Comparison of ENCODE assay signal across 21 cellular contexts in genomic region chr7:94053532-94053931, GRCh38.
"Had no signal": no experiment of that assay in that cellular context is flagged by ENCODE, and none has a peak within 500 bp of the region (broad histone marks: within the 10 kb centered on the region; RNA-seq: fewer than 3 reads in every experiment).

No MANE protein-coding gene starts in this region.

- H3K27me3 ChIP-seq: left lung, right atrium auricular region, tibial artery had no signal

- DNase-seq: activated CD8-positive, alpha-beta memory T cell treated with anti-CD3 and anti-CD28 coated beads, Interleukin-2, amount 50 U/mL, for 4 hours; activated T-cell treated with anti-CD3 and anti-CD28 coated beads, Interleukin-2, amount 50 U/mL, for 24 hours; aorta; central memory CD4-positive, alpha-beta T cell; dermis blood vessel endothelial cell; effector CD8-positive, alpha-beta T cell; erythroblast; immature natural killer cell; left lung; natural killer cell; stimulated activated CD4-positive, alpha-beta T cell treated with anti-CD3 and anti-CD28 coated beads, Interleukin-12 subunit alpha, Interleukin-12 subunit beta, amount 100 ng/mL, for 4 hours; stimulated activated CD4-positive, alpha-beta T cell treated with anti-CD3 and anti-CD28 coated beads, Interleukin-4, amount 100 ng/mL, for 4 hours; stimulated activated naive CD8-positive, alpha-beta T cell treated with anti-CD3 and anti-CD28 coated beads, Interleukin-15, amount 100 ng/mL, for 72 hours; tibial artery; WERI-Rb-1 had no signal

- H3K9me3 ChIP-seq: left lung, right atrium auricular region had no signal

- H3K4me1 ChIP-seq: left lung, right atrium auricular region, tibial artery had no signal

- H3K27me3 Mint-ChIP-seq: progenitor cell of endocrine pancreas had no signal

- H3K36me3 Mint-ChIP-seq: activated naive CD4-positive, alpha-beta T cell treated with anti-CD3 and anti-CD28 coated beads, Interleukin-2, amount 50 U/mL, for 72 hours; immature natural killer cell; mesothelial cell of epicardium; natural killer cell had no signal

- H3K36me3 ChIP-seq: left lung, right atrium auricular region, tibial artery, WERI-Rb-1 had no signal

- H3K9me3 Mint-ChIP-seq: activated T-cell treated with anti-CD3 and anti-CD28 coated beads, Interleukin-2, amount 50 U/mL, for 24 hours; activated T-helper 17 cell treated with anti-CD3 and anti-CD28 coated beads, Interleukin-2, amount 50 U/mL, for 72 hours had no signal

- H3K27ac Mint-ChIP-seq: activated naive CD4-positive, alpha-beta T cell treated with anti-CD3 and anti-CD28 coated beads, Interleukin-2, amount 50 U/mL, for 72 hours; activated T-cell treated with anti-CD3 and anti-CD28 coated beads, Interleukin-2, amount 50 U/mL, for 24 hours; activated T-helper 17 cell treated with anti-CD3 and anti-CD28 coated beads, Interleukin-2, amount 50 U/mL, for 72 hours; immature natural killer cell; mesothelial cell of epicardium; natural killer cell; progenitor cell of endocrine pancreas; stimulated activated naive CD8-positive, alpha-beta T cell treated with anti-CD3 and anti-CD28 coated beads, Interleukin-15, amount 100 ng/mL, for 72 hours had no signal

- H3K4me3 ChIP-seq: left lung, right atrium auricular region, tibial artery had no signal

- H3K27ac ChIP-seq: left lung, right atrium auricular region, tibial artery, WERI-Rb-1 had no signal

- H3K4me3 Mint-ChIP-seq: activated T-cell treated with anti-CD3 and anti-CD28 coated beads, Interleukin-2, amount 50 U/mL, for 24 hours; activated T-helper 17 cell treated with anti-CD3 and anti-CD28 coated beads, Interleukin-2, amount 50 U/mL, for 72 hours; immature natural killer cell; mesothelial cell of epicardium; natural killer cell; stimulated activated naive CD8-positive, alpha-beta T cell treated with anti-CD3 and anti-CD28 coated beads, Interleukin-15, amount 100 ng/mL, for 72 hours had no signal

- FAIRE-seq: TTC549 had no signal

- H3K4me1 Mint-ChIP-seq: activated T-helper 17 cell treated with anti-CD3 and anti-CD28 coated beads, Interleukin-2, amount 50 U/mL, for 72 hours; natural killer cell; stimulated activated naive CD8-positive, alpha-beta T cell treated with anti-CD3 and anti-CD28 coated beads, Interleukin-15, amount 100 ng/mL, for 72 hours had no signal

- ATAC-seq: activated naive CD4-positive, alpha-beta T cell treated with anti-CD3 and anti-CD28 coated beads, Interleukin-2, amount 50 U/mL, for 72 hours; activated T-helper 17 cell treated with anti-CD3 and anti-CD28 coated beads, Interleukin-2, amount 50 U/mL, for 72 hours; left lung; natural killer cell; stimulated activated naive CD8-positive, alpha-beta T cell treated with anti-CD3 and anti-CD28 coated beads, Interleukin-15, amount 100 ng/mL, for 72 hours had no signal
